8 cellular contexts compared by ENCODE assay signal in genomic region chr3:18758047-18758704, GRCh38.
DNase-seq lines count a peak whose midpoint lies in the region; ATAC-seq and TF ChIP-seq lines count a peak whose summit lies in the region.

No MANE protein-coding gene starts in this region.

- H3K27me3 ChIP-seq in NT2/D1 (ENCODE audit: insufficient read depth, insufficient read length) (no peaks in the 10 kb centered on the region), left lung (no peaks in the 10 kb centered on the region), MG63 (no peaks in the 10 kb centered on the region)

- DNase-seq in activated CD4-positive, CD25-positive, alpha-beta regulatory T cell treated with anti-CD3 and anti-CD28 coated beads, Interleukin-2, amount 50 U/mL, for 72 hours, result no peak
- DNase-seq in NT2/D1 (ENCODE audit: low read depth, low spot score) (peak; percentile 75), astrocyte of the cerebellum (ENCODE audit: low read depth) (peak; percentile 3), left lung (no peak), MG63 (no peak)

- H3K9ac ChIP-seq in NT2/D1 (ENCODE audit: insufficient read length, low read depth), result no peak overlapping the region

- H3K4me1 ChIP-seq in NT2/D1 (ENCODE audit: insufficient read depth, insufficient read length), result no peaks in the 10 kb centered on the region
- H3K4me1 ChIP-seq in left lung, result no peaks in the 10 kb centered on the region

- ATAC-seq in activated CD4-positive, CD25-positive, alpha-beta regulatory T cell treated with anti-CD3 and anti-CD28 coated beads, Interleukin-2, amount 50 U/mL, for 24 hours, result peak; percentile 87 to 93
- ATAC-seq in GM21381 (IDR thresholded peaks at IDR 0.05; ENCODE audit: unreplicated experiment) (peak; percentile 84), HG03521 (IDR thresholded peaks at IDR 0.05; ENCODE audit: unreplicated experiment) (peak; percentile 84), left lung (peak; percentile 98)

- peak; percentile 49 for TF ChIP-seq CTCF in astrocyte of the cerebellum (IDR thresholded peaks at IDR 0.05; ENCODE audit: low read depth, low read length, missing control alignments)
- peak; percentile 51 to 66 for TF ChIP-seq CTCF in left lung (IDR thresholded peaks at IDR 0.05)

- in situ Hi-C loops in astrocyte of the cerebellum (cut with HindIII; ENCODE audit: low sequenced_read_pairs), result no loop called here

- H3K9me3 ChIP-seq in NT2/D1 (ENCODE audit: insufficient read depth, low read length) (no peaks in the 10 kb centered on the region), left lung (no peaks in the 10 kb centered on the region), MG63 (no peaks in the 10 kb centered on the region)

- no peak overlapping the region for H3K27ac ChIP-seq in left lung

- H3K4me3 ChIP-seq in NT2/D1 (ENCODE audit: insufficient read length, low read depth), result no peak overlapping the region
- no peak overlapping the region for H3K4me3 ChIP-seq in astrocyte of the cerebellum (ENCODE audit: low read depth, low read length)
- no peak overlapping the region for H3K4me3 ChIP-seq in left lung
- H3K4me3 ChIP-seq in MG63, result no peak overlapping the region

- H3K36me3 ChIP-seq in NT2/D1 (ENCODE audit: insufficient read depth, insufficient read length, low read length) (no peaks in the 10 kb centered on the region), left lung (no peaks in the 10 kb centered on the region), MG63 (no peaks in the 10 kb centered on the region)

- intact Hi-C loops in left lung (cut with DNase I), result loop anchor here in 1 of 2 donors (10.0 kb wide), 1 partner anchor 203 kb away; no protein-coding TSS in a partner anchor

Comparison
In these comparisons a context has a peak if more than half of its experiments do, and no peak if none do; other contexts are left out.
1. DNase-seq: peak in NT2/D1 (single experiment) and astrocyte of the cerebellum (single experiment); none in activated CD4-positive, CD25-positive, alpha-beta regulatory T cell treated with anti-CD3 and anti-CD28 coated beads, Interleukin-2, amount 50 U/mL, for 72 hours (single experiment), left lung (0 of 2) and MG63 (single experiment).
2. Peak in every context shown above with its lines, with median percentiles within 50 percentile points of each other: ATAC-seq.